ENCODE assay signal across 8 cellular contexts in genomic region chr16:12819126-12820117, GRCh38. TPM values are rescaled to one million over a fixed set of nuclear protein-coding genes. Genes with fewer than 3 reads are reported as not detected.
DNase-seq lines count a peak whose midpoint lies in the region; ATAC-seq and TF ChIP-seq lines count a peak whose summit lies in the region.

No MANE protein-coding gene starts in this region.

- no peaks in the 10 kb centered on the region for H3K27me3 ChIP-seq in mammary epithelial cell (ENCODE audit: insufficient read depth, low read length)

- no peak overlapping the region for H3K27ac ChIP-seq in mammary epithelial cell (ENCODE audit: insufficient read depth, low read depth, low read length)

- no peak overlapping the region for H3K9ac ChIP-seq in mammary epithelial cell (ENCODE audit: insufficient read depth, low read length)

- no peaks in the 10 kb centered on the region for H3K79me2 ChIP-seq in mammary epithelial cell (ENCODE audit: insufficient read depth, low read length)

- H3K36me3 ChIP-seq in mammary epithelial cell (ENCODE audit: insufficient read depth, low read length): no peaks in the 10 kb centered on the region

- ATAC-seq in HG03196 (IDR thresholded peaks at IDR 0.05; ENCODE audit: unreplicated experiment) (no peak), HG02885 (IDR thresholded peaks at IDR 0.05; ENCODE audit: poor library complexity, unreplicated experiment) (no peak)

- no peaks in the 10 kb centered on the region for H3K4me1 ChIP-seq in mammary epithelial cell (ENCODE audit: insufficient read depth, low read length)

- H4K20me1 ChIP-seq in mammary epithelial cell (ENCODE audit: insufficient read depth, low read length): no peaks in the 10 kb centered on the region

- no peak overlapping the region for H2AFZ ChIP-seq in mammary epithelial cell (ENCODE audit: low read depth, low read length)

- no peaks in the 10 kb centered on the region for H3K9me3 ChIP-seq in mammary epithelial cell (replicated peaks; ENCODE audit: insufficient read depth, low read length)

- peak; percentile 53 for DNase-seq in GDM1 (lab: John Stamatoyannopoulos, UW)
- DNase-seq in MV-4-11 (lab: John Stamatoyannopoulos, UW): peak; percentile 7
- DNase-seq in mammary epithelial cell: peak; percentile 43
- peak; percentile 23 for DNase-seq in kidney glomerular epithelial cell (lab: John Stamatoyannopoulos, UW)
- DNase-seq in stimulated activated CD4-positive, alpha-beta T cell treated with anti-CD3 and anti-CD28 coated beads, TNF-alpha, amount 100 ng/mL, for 1 hour (ENCODE audit: low read depth in 3 of 3, low spot score in 1 of 3): peak; percentile 35 to 82 (median 50)

- no TSS peak for BruUV-seq in mammary epithelial cell (replicated peaks; lab: Mats Ljungman, UMichigan)

- peak; percentile 73 for TF ChIP-seq CTCF in WI38 (IDR thresholded peaks at IDR 0.05; ENCODE audit: low read depth, low read length)
- peak; percentile 89 to 90 for TF ChIP-seq CTCF in mammary epithelial cell (conservative IDR thresholded peaks at IDR 0.05 in 1 of 2, IDR thresholded peaks at IDR 0.05 in 1 of 2; ENCODE audit: extremely low read depth in 1 of 2, insufficient read depth in 1 of 2, low read depth in 1 of 2, low read length in 2 of 2)

- CTCF ChIA-PET in mammary epithelial cell (lab: Charles Lee; ENCODE audit: low non-redundant PET): interaction anchor here (1.1 kb wide), 1 partner anchor 948 kb away, joined by 8 read pairs; no protein-coding TSS in a partner anchor

- H3K4me3 ChIP-seq in WI38 (ENCODE audit: low read depth, low read length) (no peak overlapping the region), mammary epithelial cell (replicated peaks in 1 of 3; ENCODE audit: insufficient read depth in 1 of 3, low read depth in 2 of 3, low read length in 3 of 3) (no peak overlapping the region)

- in situ Hi-C loops in mammary epithelial cell (cut with MboI; ENCODE audit: low sequenced_read_pairs in 2 of 2): loop anchor here (10.0 to 25.0 kb wide), 3 partner anchors 357 to 957 kb away; partner anchors contain the start of gene RSL1D1 (in 1 of the 2)

- intact Hi-C loops in mammary epithelial cell (cut with micrococcal nuclease): loop anchor here (1.0 to 10.0 kb wide), 5 partner anchors 247 to 724 kb away; no protein-coding TSS in a partner anchor

- H3K4me2 ChIP-seq in mammary epithelial cell (ENCODE audit: insufficient read depth, low read depth, low read length): no peak overlapping the region

- WGBS in mammary epithelial cell (ENCODE audit: low coverage, missing lambda C conversion rate): 48% methylated on average over 17 of the region's 18 CpGs

- dilution Hi-C loops in mammary epithelial cell (cut with HindIII; ENCODE audit: low sequenced_read_pairs): no loop called here

RNA-seq across cellular contexts. Expression of gene CPPED1, which starts 15.7 kb away (rescaled TPM):
- 10 to 100 TPM; 12.8 to 19.9 TPM for total RNA-seq in mammary epithelial cell
- polyA plus RNA-seq in mammary epithelial cell: 8.9 TPM
- 40.2 TPM for polyA minus RNA-seq in mammary epithelial cell
